ENCODE assay signal across 1 cellular context in the genomic region with DNA sequence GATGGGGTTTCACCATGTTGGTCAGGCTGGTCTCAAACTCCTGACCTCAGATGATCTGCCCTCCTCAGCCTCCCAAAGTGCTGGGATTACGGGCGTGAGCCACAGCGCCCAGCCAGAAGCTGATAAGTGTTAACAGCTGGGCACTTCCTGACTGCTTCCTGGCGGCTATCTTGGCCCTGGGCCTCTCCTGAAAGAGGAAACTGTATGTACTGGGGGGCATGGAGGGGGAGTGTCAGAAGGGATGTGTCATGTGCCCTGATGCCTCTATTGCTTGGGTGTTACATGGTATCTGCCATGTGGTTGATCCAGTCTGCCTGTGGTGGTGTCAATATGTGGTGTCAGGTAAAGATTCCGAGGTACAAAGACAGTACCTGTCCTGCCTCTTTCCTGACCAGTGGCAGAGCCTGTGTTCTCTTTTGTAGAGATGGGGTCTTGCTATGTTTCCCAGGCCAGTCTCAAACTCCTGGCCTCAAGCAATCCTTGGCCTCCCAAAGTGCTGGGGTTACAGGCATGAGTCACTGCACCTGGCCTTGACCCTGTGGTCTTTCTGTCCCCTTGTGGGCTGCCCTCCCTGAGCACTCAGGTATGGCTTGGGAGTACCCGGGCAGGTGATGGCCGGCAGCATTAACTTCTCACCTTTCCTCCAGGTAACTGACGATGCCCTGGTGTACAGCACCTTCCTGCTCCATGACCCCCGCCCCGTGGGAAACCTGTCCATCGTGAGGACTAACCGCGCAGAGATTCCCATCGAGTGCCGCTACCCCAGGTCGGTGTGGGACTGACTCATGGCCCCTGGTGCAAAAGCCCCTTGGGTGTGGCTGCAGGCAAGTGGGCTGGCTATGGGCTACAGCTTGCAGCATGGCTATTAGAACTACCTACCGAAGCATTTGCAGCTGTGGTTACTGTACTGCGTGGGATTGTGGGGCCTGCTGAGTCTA.
TF ChIP-seq lines count a peak whose summit lies in the region.

No MANE protein-coding gene starts in this region.

TF ChIP-seq in IMR-90, 13 proteins besides CTCF, POLR2A, EP300 and RAD21 (continued from another document):
- no peak for TF ChIP-seq ELK1 (IDR thresholded peaks at IDR 0.05; ENCODE audit: borderline replicate concordance, low read depth, low read length)
- TF ChIP-seq, protein P1, sequence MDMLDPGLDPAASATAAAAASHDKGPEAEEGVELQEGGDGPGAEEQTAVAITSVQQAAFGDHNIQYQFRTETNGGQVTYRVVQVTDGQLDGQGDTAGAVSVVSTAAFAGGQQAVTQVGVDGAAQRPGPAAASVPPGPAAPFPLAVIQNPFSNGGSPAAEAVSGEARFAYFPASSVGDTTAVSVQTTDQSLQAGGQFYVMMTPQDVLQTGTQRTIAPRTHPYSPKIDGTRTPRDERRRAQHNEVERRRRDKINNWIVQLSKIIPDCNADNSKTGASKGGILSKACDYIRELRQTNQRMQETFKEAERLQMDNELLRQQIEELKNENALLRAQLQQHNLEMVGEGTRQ (IDR thresholded peaks at IDR 0.05; ENCODE audit: low read depth, low read length) = no peak
- TF ChIP-seq SMC3 (IDR thresholded peaks at IDR 0.05; ENCODE audit: low read depth, low read length) = no peak
- TF ChIP-seq RFX5 (IDR thresholded peaks at IDR 0.05; ENCODE audit: low read depth, low read length) = no peak
- TF ChIP-seq MAFK (IDR thresholded peaks at IDR 0.05; ENCODE audit: low read depth, low read length) = no peak
- TF ChIP-seq BHLHE40 (IDR thresholded peaks at IDR 0.05; ENCODE audit: low read depth, low read length) = no peak
- TF ChIP-seq MAZ (IDR thresholded peaks at IDR 0.05; ENCODE audit: borderline replicate concordance, low read depth, low read length) = no peak
- TF ChIP-seq FOS (IDR thresholded peaks at IDR 0.05; ENCODE audit: low read depth, low read length) = no peak
- TF ChIP-seq CEBPB (IDR thresholded peaks at IDR 0.05; ENCODE audit: low read depth, low read length) = no peak
- no peak for TF ChIP-seq MXI1 (IDR thresholded peaks at IDR 0.05; ENCODE audit: borderline replicate concordance, low read depth, low read length)
